Comparison of ENCODE assay signal across 10 cellular contexts in genomic region chrX:45714864-45715263, GRCh38.
DNase-seq lines count a peak whose midpoint lies in the region; ATAC-seq, FAIRE-seq and TF ChIP-seq lines count a peak whose summit lies in the region.
"Had no signal": no experiment of that assay in that cellular context is flagged by ENCODE, and none has a peak within 500 bp of the region (broad histone marks: within the 10 kb centered on the region; RNA-seq: fewer than 3 reads in every experiment).

No MANE protein-coding gene starts in this region.

- peak in 2 of 3 donors; percentile 9 to 25 for DNase-seq in stimulated activated CD4-positive, alpha-beta T cell treated with anti-CD3 and anti-CD28 coated beads, Interleukin-12 subunit alpha, Interleukin-12 subunit beta, amount 100 ng/mL, for 48 hours (ENCODE audit: low read depth in 2 of 3, low spot score in 1 of 3)
- DNase-seq in stimulated activated CD4-positive, alpha-beta T cell treated with anti-CD3 and anti-CD28 coated beads, Interleukin-2, amount 100 ng/mL, for 48 hours = no peak
- DNase-seq in RCC 7860 (ENCODE audit: low spot score) (peak; percentile 47), foreskin fibroblast (peak; percentile 76 to 77), NCI-H524 treated with DMSO at 0.1 percent for 48 hours (lab: John Stamatoyannopoulos, UW) (no peak), RPMI8226 (no peak), sigmoid colon (no peak)
- DNase-seq: DMS79 treated with DMSO at 0.1 percent for 48 hours, NCI-H446 had no signal

- TF ChIP-seq POLR2A in sigmoid colon (IDR thresholded peaks at IDR 0.05) = no peak

- no peak overlapping the region for H3K27ac ChIP-seq in sigmoid colon

- no peak for FAIRE-seq in RCC 7860 (lab: Jason Lieb, UNC)

- no peak for TF ChIP-seq EP300 in sigmoid colon (IDR thresholded peaks at IDR 0.05)

- WGBS in sigmoid colon, 2 donors = 37 to 39% methylated on average over 3 of the region's 3 CpGs

- no peak for ATAC-seq in GM18502 (IDR thresholded peaks at IDR 0.05; ENCODE audit: poor library complexity, unreplicated experiment)

- no peaks in the 10 kb centered on the region for H3K4me1 ChIP-seq in sigmoid colon

- intact Hi-C loops in sigmoid colon (cut with DNase I) = no loop called here

- H3K9me3 ChIP-seq in sigmoid colon = no peaks in the 10 kb centered on the region

- TF ChIP-seq CTCF in foreskin fibroblast (IDR thresholded peaks at IDR 0.05; ENCODE audit: low read depth, low read length) (no peak), sigmoid colon (IDR thresholded peaks at IDR 0.05) (no peak)

- no peak overlapping the region for H3K4me3 ChIP-seq in foreskin fibroblast (ENCODE audit: low read depth in 1 of 2, low read length in 2 of 2)
- H3K4me3 ChIP-seq in sigmoid colon = no peak overlapping the region

- H3K27me3 ChIP-seq in sigmoid colon = no peaks in the 10 kb centered on the region

- no peaks in the 10 kb centered on the region for H3K36me3 ChIP-seq in sigmoid colon

Comparison
In these comparisons a context has a peak if more than half of its experiments do, and no peak if none do; other contexts are left out.
1. DNase-seq: peak in stimulated activated CD4-positive, alpha-beta T cell treated with anti-CD3 and anti-CD28 coated beads, Interleukin-12 subunit alpha, Interleukin-12 subunit beta, amount 100 ng/mL, for 48 hours (2 of 3), RCC 7860 (single experiment) and foreskin fibroblast (2 of 2); none in stimulated activated CD4-positive, alpha-beta T cell treated with anti-CD3 and anti-CD28 coated beads, Interleukin-2, amount 100 ng/mL, for 48 hours (0 of 2), NCI-H524 treated with DMSO at 0.1 percent for 48 hours (single experiment), RPMI8226 (single experiment) and sigmoid colon (single experiment).